8 cellular contexts compared by ENCODE assay signal in genomic region chr12:113056631-113057488, GRCh38. TPM values are rescaled to one million over a fixed set of nuclear protein-coding genes. Genes with fewer than 3 reads are reported as not detected.
DNase-seq lines count a peak whose midpoint lies in the region; FAIRE-seq and TF ChIP-seq lines count a peak whose summit lies in the region.

Gene DTX1, plus strand, starts transcription at chr12:113056730. Its CDS starts 1,463 bp downstream, at chr12:113058193.

- no peak for TF ChIP-seq CTCF in kidney epithelial cell (IDR thresholded peaks at IDR 0.05; ENCODE audit: insufficient read depth, low read length, poor library complexity, severe bottlenecking)

- TF ChIP-seq POLR2A in H54 (IDR thresholded peaks at IDR 0.05; ENCODE audit: low read depth, low read length): no peak

- H3K9me3 ChIP-seq in NT2/D1 (ENCODE audit: insufficient read depth, low read length): no peaks in the 10 kb centered on the region

- H3K9ac ChIP-seq in NT2/D1 (ENCODE audit: insufficient read length, low read depth): peak within 1 kb of the TSS; percentile 67

- FAIRE-seq in RCC 7860 (lab: Jason Lieb, UNC): no peak
- FAIRE-seq in H54 (lab: Jason Lieb, UNC): no peak

- peaks cover 7% of the 10 kb centered on the region for H3K4me1 ChIP-seq in NT2/D1 (ENCODE audit: insufficient read depth, insufficient read length)

- H3K4me3 ChIP-seq in NT2/D1 (ENCODE audit: insufficient read length, low read depth): peak within 1 kb of the TSS; percentile 61
- peak within 1 kb of the TSS; percentile 38 for H3K4me3 ChIP-seq in kidney epithelial cell (ENCODE audit: low read depth, low read length)

- H3K36me3 ChIP-seq in NT2/D1 (ENCODE audit: insufficient read depth, insufficient read length, low read length) (no peaks in the 10 kb centered on the region), kidney epithelial cell (ENCODE audit: control insufficient read depth, insufficient read depth, low read length) (no peaks in the 10 kb centered on the region)

- H3K27me3 ChIP-seq in NT2/D1 (ENCODE audit: insufficient read depth, insufficient read length): peaks cover 81% of the 10 kb centered on the region
- peaks cover 47% of the 10 kb centered on the region for H3K27me3 ChIP-seq in kidney epithelial cell (ENCODE audit: control insufficient read depth, insufficient read depth, low read length)

- peak; percentile 27 for DNase-seq in AG08396 (ENCODE audit: low spot score)
- DNase-seq in NT2/D1 (ENCODE audit: low read depth, low spot score): peak; percentile 13
- DNase-seq in anterior cingulate cortex (lab: John Stamatoyannopoulos, UW): peak in 40 of 58 donors; percentile 9 to 71 (median 37)
- no peak for DNase-seq in kidney epithelial cell (ENCODE audit: low read depth)
- DNase-seq in stimulated activated CD4-positive, alpha-beta T cell treated with anti-CD3 and anti-CD28 coated beads, Interleukin-4, amount 100 ng/mL, for 24 hours: peak; percentile 41
- DNase-seq in RCC 7860 (ENCODE audit: low spot score): no peak
- DNase-seq in medulla oblongata (ENCODE audit: extremely low spot score): no peak
- DNase-seq in H54 (ENCODE audit: insufficient read length, low spot score): no peak

RNA-seq across cellular contexts. Expression of gene DTX1, which starts in this region (rescaled TPM):
- 0.89 and 1.8 TPM in 2 replicates for total RNA-seq in kidney epithelial cell

Comparison
In these comparisons a context has a peak if more than half of its experiments do, and no peak if none do; other contexts are left out.
1. DNase-seq: peak in AG08396 (single experiment), NT2/D1 (single experiment), anterior cingulate cortex (40 of 58) and stimulated activated CD4-positive, alpha-beta T cell treated with anti-CD3 and anti-CD28 coated beads, Interleukin-4, amount 100 ng/mL, for 24 hours (single experiment); none in kidney epithelial cell (single experiment), RCC 7860 (single experiment), medulla oblongata (single experiment) and H54 (single experiment).